16 cellular contexts compared by ENCODE assay signal in genomic region chr22:44889233-44889878, GRCh38.
DNase-seq lines count a peak whose midpoint lies in the region; ATAC-seq and TF ChIP-seq lines count a peak whose summit lies in the region.
"Had no signal": no experiment of that assay in that cellular context is flagged by ENCODE, and none has a peak within 500 bp of the region (broad histone marks: within the 10 kb centered on the region; RNA-seq: fewer than 3 reads in every experiment).

No MANE protein-coding gene starts in this region.

- H3K36me3 ChIP-seq in IMR-90 (ENCODE audit: control insufficient read depth, insufficient read depth, low read length) (no peaks in the 10 kb centered on the region), suprapubic skin (no peaks in the 10 kb centered on the region)
- H3K36me3 ChIP-seq: transverse colon had no signal

- no peaks in the 10 kb centered on the region for H3K9me3 Mint-ChIP-seq in activated naive CD8-positive, alpha-beta T cell treated with anti-CD3 and anti-CD28 coated beads, Interleukin-2, amount 10 ng/mL, durations not matched to agents 7 days and 5 days
- H3K9me3 Mint-ChIP-seq in activated naive CD8-positive, alpha-beta T cell treated with anti-CD3 and anti-CD28 coated beads, Interleukin-2, amount 50 U/mL, for 24 hours = no peaks in the 10 kb centered on the region
- no peaks in the 10 kb centered on the region for H3K9me3 Mint-ChIP-seq in mesothelial cell of epicardium

- no peak overlapping the region for H3K18ac ChIP-seq in IMR-90 (ENCODE audit: low read depth, low read length)

- no peaks in the 10 kb centered on the region for H4K20me1 ChIP-seq in IMR-90 (ENCODE audit: insufficient read depth, low read length)

- no peaks in the 10 kb centered on the region for H3K9me1 ChIP-seq in IMR-90 (ENCODE audit: insufficient read depth, low read length)

- intact Hi-C loops in IMR-90 (cut with micrococcal nuclease) = no loop called here

- H4K8ac ChIP-seq in IMR-90 (ENCODE audit: low read depth in 2 of 2, low read length in 2 of 2) = no peak overlapping the region

- no peak overlapping the region for H3K4me3 ChIP-seq in IMR-90 (ENCODE audit: insufficient read depth, low read depth, low read length)
- no peak overlapping the region for H3K4me3 ChIP-seq in suprapubic skin
- H3K4me3 ChIP-seq: skin epidermis, transverse colon had no signal

- H3K4me1 ChIP-seq in IMR-90 (ENCODE audit: control insufficient read depth, insufficient read depth, low read length) (no peaks in the 10 kb centered on the region), foreskin keratinocyte (no peaks in the 10 kb centered on the region), suprapubic skin (no peaks in the 10 kb centered on the region)
- H3K4me1 ChIP-seq: transverse colon had no signal

- no peaks in the 10 kb centered on the region for H3K4me1 Mint-ChIP-seq in activated naive CD8-positive, alpha-beta T cell treated with anti-CD3 and anti-CD28 coated beads, Interleukin-2, amount 10 ng/mL, durations not matched to agents 7 days and 5 days
- no peaks in the 10 kb centered on the region for H3K4me1 Mint-ChIP-seq in activated naive CD8-positive, alpha-beta T cell treated with anti-CD3 and anti-CD28 coated beads, Interleukin-2, amount 50 U/mL, for 24 hours
- H3K4me1 Mint-ChIP-seq in mesothelial cell of epicardium = no peaks in the 10 kb centered on the region

- POLR2A ChIA-PET in activated naive CD8-positive, alpha-beta T cell treated with anti-CD3 and anti-CD28 coated beads, Interleukin-2, amount 10 ng/mL, durations not matched to agents 7 days and 5 days (lab: Charles Lee) = no interaction called here
- POLR2A ChIA-PET in IMR-90 (lab: Charles Lee; ENCODE audit: unreplicated experiment) = no interaction called here

- no peak for TF ChIP-seq RAD21 in IMR-90 (IDR thresholded peaks at IDR 0.05; ENCODE audit: low read length)

- in situ Hi-C loops in IMR-90 (cut with MboI; ENCODE audit: low sequenced_read_pairs) = loop anchor here (10.0 kb wide), 1 partner anchor 65 kb away; no protein-coding TSS in a partner anchor

- BruUV-seq in IMR-90 (replicated peaks; lab: Mats Ljungman, UMichigan) = no TSS peak

- no peak overlapping the region for H3K27ac ChIP-seq in IMR-90 (ENCODE audit: insufficient read depth, low read length)
- H3K27ac ChIP-seq in foreskin keratinocyte = no peak overlapping the region
- H3K27ac ChIP-seq in suprapubic skin = no peak overlapping the region
- H3K27ac ChIP-seq: skin epidermis, transverse colon had no signal

- H3K23ac ChIP-seq in IMR-90 (ENCODE audit: low read depth, low read length) = no peak overlapping the region

- H3K79me1 ChIP-seq in IMR-90 (ENCODE audit: low read depth in 1 of 2, low read length in 2 of 2) = no peaks in the 10 kb centered on the region

- H4K91ac ChIP-seq in IMR-90 (ENCODE audit: insufficient read depth, low read depth, low read length) = no peak overlapping the region

- dilution Hi-C loops in IMR-90 (cut with HindIII; ENCODE audit: low sequenced_read_pairs, unreplicated experiment) = no loop called here

- no peaks in the 10 kb centered on the region for H3K36me3 Mint-ChIP-seq in activated naive CD8-positive, alpha-beta T cell treated with anti-CD3 and anti-CD28 coated beads, Interleukin-2, amount 10 ng/mL, durations not matched to agents 7 days and 5 days
- no peaks in the 10 kb centered on the region for H3K36me3 Mint-ChIP-seq in activated naive CD8-positive, alpha-beta T cell treated with anti-CD3 and anti-CD28 coated beads, Interleukin-2, amount 50 U/mL, for 24 hours (ENCODE audit: low read depth)
- no peaks in the 10 kb centered on the region for H3K36me3 Mint-ChIP-seq in mesothelial cell of epicardium

- H2BK120ac ChIP-seq in IMR-90 (ENCODE audit: low read depth, low read length) = no peak overlapping the region

- H3K9me3 ChIP-seq in IMR-90 (ENCODE audit: control insufficient read depth, insufficient read depth, low read length) (no peaks in the 10 kb centered on the region), suprapubic skin (no peaks in the 10 kb centered on the region)
- H3K9me3 ChIP-seq: transverse colon had no signal

- no peak overlapping the region for H2AK9ac ChIP-seq in IMR-90 (replicated peaks; ENCODE audit: low read depth, low read length, poor library complexity)

- no peak overlapping the region for H3K4me2 ChIP-seq in IMR-90 (ENCODE audit: low read depth, low read length)

- DNase-seq in activated naive CD8-positive, alpha-beta T cell treated with anti-CD3 and anti-CD28 coated beads, Interleukin-2, amount 10 ng/mL, durations not matched to agents 7 days and 5 days = peak; percentile 7
- DNase-seq in activated naive CD8-positive, alpha-beta T cell treated with anti-CD3 and anti-CD28 coated beads, Interleukin-2, amount 50 U/mL, for 24 hours = no peak
- DNase-seq in IMR-90 (no peak), foreskin keratinocyte (no peak), suprapubic skin (ENCODE audit: low spot score in 2 of 2) (peak; percentile 34), DMS 273 treated with DMSO at 0.1 percent for 48 hours (lab: John Stamatoyannopoulos, UW) (no peak), mesothelial cell of epicardium (ENCODE audit: low spot score in 2 of 2, unreplicated experiment in 2 of 2) (no peak), dedifferentiated amniotic fluid mesenchymal stem cell (ENCODE audit: extremely low spot score) (no peak)
- DNase-seq: ACHN, COR-L47, cortex of kidney, NCI-H510A, RPMI8226, T-helper 1 cell, transverse colon had no signal

- peak overlapping the region; percentile 8 for H2AFZ ChIP-seq in IMR-90 (replicated peaks; ENCODE audit: low read length, poor library complexity)

- H3K14ac ChIP-seq in IMR-90 (replicated peaks; ENCODE audit: low read depth, low read length) = no peak overlapping the region

- ATAC-seq in activated naive CD8-positive, alpha-beta T cell treated with anti-CD3 and anti-CD28 coated beads, Interleukin-2, amount 10 ng/mL, durations not matched to agents 7 days and 5 days (ENCODE audit: low read depth) = no peak
- ATAC-seq in activated naive CD8-positive, alpha-beta T cell treated with anti-CD3 and anti-CD28 coated beads, Interleukin-2, amount 50 U/mL, for 24 hours = no peak
- ATAC-seq in IMR-90 (ENCODE audit: low read depth) = no peak
- ATAC-seq in foreskin keratinocyte = no peak

- H3K56ac ChIP-seq in IMR-90 (ENCODE audit: extremely low read depth, insufficient read depth, low read length) = no peak overlapping the region

- H2BK5ac ChIP-seq in IMR-90 (ENCODE audit: low read depth, low read length, poor library complexity, severe bottlenecking) = no peak overlapping the region

- CTCF ChIA-PET in IMR-90 (lab: Yijun Ruan, JAX) = no interaction called here

- TF ChIP-seq POLR2A in IMR-90 (IDR thresholded peaks at IDR 0.05; ENCODE audit: low read depth, low read length) (no peak), suprapubic skin (IDR thresholded peaks at IDR 0.05) (no peak)

- TF ChIP-seq EP300 in suprapubic skin (IDR thresholded peaks at IDR 0.05) = no peak

- H3K4me3 Mint-ChIP-seq in activated naive CD8-positive, alpha-beta T cell treated with anti-CD3 and anti-CD28 coated beads, Interleukin-2, amount 10 ng/mL, durations not matched to agents 7 days and 5 days = no peak overlapping the region
- no peak overlapping the region for H3K4me3 Mint-ChIP-seq in activated naive CD8-positive, alpha-beta T cell treated with anti-CD3 and anti-CD28 coated beads, Interleukin-2, amount 50 U/mL, for 24 hours
- H3K4me3 Mint-ChIP-seq in mesothelial cell of epicardium = no peak overlapping the region

- H3K27me3 Mint-ChIP-seq in activated naive CD8-positive, alpha-beta T cell treated with anti-CD3 and anti-CD28 coated beads, Interleukin-2, amount 10 ng/mL, durations not matched to agents 7 days and 5 days = no peaks in the 10 kb centered on the region
- no peaks in the 10 kb centered on the region for H3K27me3 Mint-ChIP-seq in activated naive CD8-positive, alpha-beta T cell treated with anti-CD3 and anti-CD28 coated beads, Interleukin-2, amount 50 U/mL, for 24 hours
- no peaks in the 10 kb centered on the region for H3K27me3 Mint-ChIP-seq in mesothelial cell of epicardium (ENCODE audit: low read depth)

- no peak overlapping the region for H3K9ac ChIP-seq in IMR-90 (ENCODE audit: low read depth, low read length)

- H3K27me3 ChIP-seq in IMR-90 (ENCODE audit: control insufficient read depth, insufficient read depth, low read length) (peaks cover 3% of the 10 kb centered on the region; the same call in 1 of the 2 replicates), foreskin keratinocyte (no peaks in the 10 kb centered on the region), suprapubic skin (peaks cover 13% of the 10 kb centered on the region)
- H3K27me3 ChIP-seq: transverse colon had no signal

- H2BK15ac ChIP-seq in IMR-90 (ENCODE audit: low read depth, low read length) = no peak overlapping the region

- TF ChIP-seq CTCF in IMR-90 (conservative IDR thresholded peaks at IDR 0.05; ENCODE audit: low read depth, low read length) (no peak), foreskin keratinocyte (conservative IDR thresholded peaks at IDR 0.05) (peak; percentile 13), suprapubic skin (IDR thresholded peaks at IDR 0.05) (no peak), mesothelial cell of epicardium (IDR thresholded peaks at IDR 0.05; ENCODE audit: unreplicated experiment) (no peak)

- no peak overlapping the region for H3K27ac Mint-ChIP-seq in activated naive CD8-positive, alpha-beta T cell treated with anti-CD3 and anti-CD28 coated beads, Interleukin-2, amount 10 ng/mL, durations not matched to agents 7 days and 5 days
- no peak overlapping the region for H3K27ac Mint-ChIP-seq in activated naive CD8-positive, alpha-beta T cell treated with anti-CD3 and anti-CD28 coated beads, Interleukin-2, amount 50 U/mL, for 24 hours
- H3K27ac Mint-ChIP-seq in mesothelial cell of epicardium = no peak overlapping the region

- H2AK5ac ChIP-seq in IMR-90 (ENCODE audit: low read depth, low read length) = no peak overlapping the region

- 53% methylated on average over 4 of the region's 14 CpGs; no CpG with 5 or more reads in 1 of the 2 experiments for WGBS in IMR-90 (ENCODE audit: extremely low coverage in 2 of 2, insufficient read length in 1 of 2), 2 experiments
- whole genome bisulfite sequencing in suprapubic skin = 66% methylated on average over 10 of the region's 14 CpGs

- H2BK20ac ChIP-seq in IMR-90 (ENCODE audit: low read depth, low read length) = no peak overlapping the region

- H3K4ac ChIP-seq in IMR-90 (ENCODE audit: low read depth, low read length) = no peak overlapping the region

- no peak overlapping the region for H4K5ac ChIP-seq in IMR-90 (ENCODE audit: low read depth, low read length)

TF ChIP-seq in IMR-90, 13 proteins besides CTCF, POLR2A, EP300 and RAD21 (continues in another document):
- no peak for TF ChIP-seq CEBPB (IDR thresholded peaks at IDR 0.05; ENCODE audit: low read depth, low read length)
- TF ChIP-seq, protein P1, sequence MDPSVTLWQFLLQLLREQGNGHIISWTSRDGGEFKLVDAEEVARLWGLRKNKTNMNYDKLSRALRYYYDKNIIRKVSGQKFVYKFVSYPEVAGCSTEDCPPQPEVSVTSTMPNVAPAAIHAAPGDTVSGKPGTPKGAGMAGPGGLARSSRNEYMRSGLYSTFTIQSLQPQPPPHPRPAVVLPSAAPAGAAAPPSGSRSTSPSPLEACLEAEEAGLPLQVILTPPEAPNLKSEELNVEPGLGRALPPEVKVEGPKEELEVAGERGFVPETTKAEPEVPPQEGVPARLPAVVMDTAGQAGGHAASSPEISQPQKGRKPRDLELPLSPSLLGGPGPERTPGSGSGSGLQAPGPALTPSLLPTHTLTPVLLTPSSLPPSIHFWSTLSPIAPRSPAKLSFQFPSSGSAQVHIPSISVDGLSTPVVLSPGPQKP (IDR thresholded peaks at IDR 0.05; ENCODE audit: borderline replicate concordance, low read depth, low read length) = no peak

Comparison
In these comparisons a context has a peak if more than half of its experiments do, and no peak if none do; other contexts are left out.
1. DNase-seq: peak in activated naive CD8-positive, alpha-beta T cell treated with anti-CD3 and anti-CD28 coated beads, Interleukin-2, amount 10 ng/mL, durations not matched to agents 7 days and 5 days (single experiment) and suprapubic skin (2 of 2); none in activated naive CD8-positive, alpha-beta T cell treated with anti-CD3 and anti-CD28 coated beads, Interleukin-2, amount 50 U/mL, for 24 hours (single experiment), IMR-90 (single experiment), foreskin keratinocyte (0 of 2), DMS 273 treated with DMSO at 0.1 percent for 48 hours (single experiment), mesothelial cell of epicardium (0 of 2) and dedifferentiated amniotic fluid mesenchymal stem cell (single experiment).